In the genomic region with DNA sequence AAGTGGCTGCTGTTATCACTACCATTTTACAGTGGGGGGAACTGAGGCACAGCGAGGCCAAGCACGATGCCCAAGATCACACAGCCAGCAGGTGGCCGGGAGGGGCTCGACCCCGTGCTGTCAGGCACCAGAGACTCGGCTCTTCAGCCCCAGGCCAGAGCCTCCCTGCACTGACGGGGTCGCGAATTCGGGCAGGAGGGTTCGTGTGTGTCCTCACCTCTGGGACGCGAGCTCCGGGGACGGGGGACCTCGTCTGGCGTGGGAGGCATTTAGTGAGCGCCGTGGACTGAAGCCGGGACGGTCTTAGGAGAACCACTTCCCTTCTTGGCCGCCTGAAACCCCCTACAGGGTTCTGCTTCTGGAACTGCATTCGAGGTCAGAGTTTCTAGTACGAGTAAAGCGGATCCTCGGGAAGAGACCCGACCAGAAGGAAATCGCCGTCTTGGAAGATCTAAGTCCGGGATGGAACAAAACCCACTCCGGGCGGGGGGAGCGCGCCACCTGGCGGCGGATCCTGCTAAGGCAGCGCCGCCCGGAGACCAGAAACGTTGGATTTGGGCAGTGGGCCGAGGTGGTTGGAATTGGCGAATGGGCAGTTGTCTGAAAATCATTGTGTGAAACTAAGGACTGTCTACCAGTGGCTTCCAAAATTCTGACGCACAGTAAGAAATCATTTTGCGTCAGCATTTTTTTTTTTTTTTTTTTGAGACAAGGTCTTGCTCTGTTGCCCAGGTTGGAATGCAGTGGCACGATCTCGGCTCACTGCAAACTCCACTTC, we compare ENCODE assay signal across 2 cellular contexts.
A peak's percentile ranks its signal among the peaks of the same experiment; 100 is the strongest.
TF ChIP-seq lines count a peak whose summit lies in the region.

No MANE protein-coding gene starts in this region.

TF ChIP-seq in A549, 52 proteins besides CTCF, POLR2A, EP300 and RAD21 (continued from another document):
- TF ChIP-seq, protein P1, sequence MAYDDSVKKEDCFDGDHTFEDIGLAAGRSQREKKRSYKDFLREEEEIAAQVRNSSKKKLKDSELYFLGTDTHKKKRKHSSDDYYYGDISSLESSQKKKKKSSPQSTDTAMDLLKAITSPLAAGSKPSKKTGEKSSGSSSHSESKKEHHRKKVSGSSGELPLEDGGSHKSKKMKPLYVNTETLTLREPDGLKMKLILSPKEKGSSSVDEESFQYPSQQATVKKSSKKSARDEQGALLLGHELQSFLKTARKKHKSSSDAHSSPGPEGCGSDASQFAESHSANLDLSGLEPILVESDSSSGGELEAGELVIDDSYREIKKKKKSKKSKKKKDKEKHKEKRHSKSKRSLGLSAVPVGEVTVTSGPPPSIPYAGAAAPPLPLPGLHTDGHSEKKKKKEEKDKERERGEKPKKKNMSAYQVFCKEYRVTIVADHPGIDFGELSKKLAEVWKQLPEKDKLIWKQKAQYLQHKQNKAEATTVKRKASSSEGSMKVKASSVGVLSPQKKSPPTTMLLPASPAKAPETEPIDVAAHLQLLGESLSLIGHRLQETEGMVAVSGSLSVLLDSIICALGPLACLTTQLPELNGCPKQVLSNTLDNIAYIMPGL (CRISPR knock-in tag; IDR thresholded peaks at IDR 0.05; ENCODE audit: borderline replicate concordance): no peak

TF ChIP-seq in HepG2, 621 proteins besides CTCF, POLR2A, EP300 and RAD21 (continued from another document and continues in another):
- TF ChIP-seq, protein P2, sequence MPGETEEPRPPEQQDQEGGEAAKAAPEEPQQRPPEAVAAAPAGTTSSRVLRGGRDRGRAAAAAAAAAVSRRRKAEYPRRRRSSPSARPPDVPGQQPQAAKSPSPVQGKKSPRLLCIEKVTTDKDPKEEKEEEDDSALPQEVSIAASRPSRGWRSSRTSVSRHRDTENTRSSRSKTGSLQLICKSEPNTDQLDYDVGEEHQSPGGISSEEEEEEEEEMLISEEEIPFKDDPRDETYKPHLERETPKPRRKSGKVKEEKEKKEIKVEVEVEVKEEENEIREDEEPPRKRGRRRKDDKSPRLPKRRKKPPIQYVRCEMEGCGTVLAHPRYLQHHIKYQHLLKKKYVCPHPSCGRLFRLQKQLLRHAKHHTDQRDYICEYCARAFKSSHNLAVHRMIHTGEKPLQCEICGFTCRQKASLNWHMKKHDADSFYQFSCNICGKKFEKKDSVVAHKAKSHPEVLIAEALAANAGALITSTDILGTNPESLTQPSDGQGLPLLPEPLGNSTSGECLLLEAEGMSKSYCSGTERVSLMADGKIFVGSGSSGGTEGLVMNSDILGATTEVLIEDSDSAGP (CRISPR knock-in tag; IDR thresholded peaks at IDR 0.05; ENCODE audit: borderline replicate concordance): peak; percentile 70
- TF ChIP-seq, protein P3, sequence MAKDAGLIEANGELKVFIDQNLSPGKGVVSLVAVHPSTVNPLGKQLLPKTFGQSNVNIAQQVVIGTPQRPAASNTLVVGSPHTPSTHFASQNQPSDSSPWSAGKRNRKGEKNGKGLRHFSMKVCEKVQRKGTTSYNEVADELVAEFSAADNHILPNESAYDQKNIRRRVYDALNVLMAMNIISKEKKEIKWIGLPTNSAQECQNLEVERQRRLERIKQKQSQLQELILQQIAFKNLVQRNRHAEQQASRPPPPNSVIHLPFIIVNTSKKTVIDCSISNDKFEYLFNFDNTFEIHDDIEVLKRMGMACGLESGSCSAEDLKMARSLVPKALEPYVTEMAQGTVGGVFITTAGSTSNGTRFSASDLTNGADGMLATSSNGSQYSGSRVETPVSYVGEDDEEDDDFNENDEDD (CRISPR knock-in tag; IDR thresholded peaks at IDR 0.05; ENCODE audit: borderline replicate concordance): no peak
- TF ChIP-seq, protein P4, sequence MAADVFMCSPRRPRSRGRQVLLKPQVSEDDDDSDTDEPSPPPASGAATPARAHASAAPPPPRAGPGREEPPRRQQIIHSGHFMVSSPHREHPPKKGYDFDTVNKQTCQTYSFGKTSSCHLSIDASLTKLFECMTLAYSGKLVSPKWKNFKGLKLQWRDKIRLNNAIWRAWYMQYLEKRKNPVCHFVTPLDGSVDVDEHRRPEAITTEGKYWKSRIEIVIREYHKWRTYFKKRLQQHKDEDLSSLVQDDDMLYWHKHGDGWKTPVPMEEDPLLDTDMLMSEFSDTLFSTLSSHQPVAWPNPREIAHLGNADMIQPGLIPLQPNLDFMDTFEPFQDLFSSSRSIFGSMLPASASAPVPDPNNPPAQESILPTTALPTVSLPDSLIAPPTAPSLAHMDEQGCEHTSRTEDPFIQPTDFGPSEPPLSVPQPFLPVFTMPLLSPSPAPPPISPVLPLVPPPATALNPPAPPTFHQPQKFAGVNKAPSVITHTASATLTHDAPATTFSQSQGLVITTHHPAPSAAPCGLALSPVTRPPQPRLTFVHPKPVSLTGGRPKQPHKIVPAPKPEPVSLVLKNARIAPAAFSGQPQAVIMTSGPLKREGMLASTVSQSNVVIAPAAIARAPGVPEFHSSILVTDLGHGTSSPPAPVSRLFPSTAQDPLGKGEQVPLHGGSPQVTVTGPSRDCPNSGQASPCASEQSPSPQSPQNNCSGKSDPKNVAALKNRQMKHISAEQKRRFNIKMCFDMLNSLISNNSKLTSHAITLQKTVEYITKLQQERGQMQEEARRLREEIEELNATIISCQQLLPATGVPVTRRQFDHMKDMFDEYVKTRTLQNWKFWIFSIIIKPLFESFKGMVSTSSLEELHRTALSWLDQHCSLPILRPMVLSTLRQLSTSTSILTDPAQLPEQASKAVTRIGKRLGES (CRISPR knock-in tag; IDR thresholded peaks at IDR 0.05; ENCODE audit: borderline replicate concordance): no peak
- TF ChIP-seq ZNF816 (CRISPR knock-in tag; IDR thresholded peaks at IDR 0.05; ENCODE audit: borderline replicate concordance) (no peak), ZNF629 (CRISPR knock-in tag; conservative IDR thresholded peaks at IDR 0.05) (no peak), ZBTB7B (CRISPR knock-in tag; IDR thresholded peaks at IDR 0.05) (0 out of 2 replicates have a peak, but pooled peaks have one; percentile 67), ZNF724P (CRISPR knock-in tag; IDR thresholded peaks at IDR 0.05; ENCODE audit: borderline replicate concordance) (0 out of 2 replicates have a peak, but pooled peaks have one; percentile 29), KDM3A (CRISPR knock-in tag; IDR thresholded peaks at IDR 0.05; ENCODE audit: low read depth) (0 out of 2 replicates have a peak, but pooled peaks have one; percentile 62), ZNF205 (CRISPR knock-in tag; IDR thresholded peaks at IDR 0.05) (0 out of 2 replicates have a peak, but pooled peaks have one; percentile 37), KDM1A (CRISPR knock-in tag; IDR thresholded peaks at IDR 0.05) (peak; percentile 62; the same call in 1 of the 2 replicates), ERF (CRISPR knock-in tag; IDR thresholded peaks at IDR 0.05) (0 out of 2 replicates have a peak, but pooled peaks have one; percentile 50), ZC3H13 (CRISPR knock-in tag; IDR thresholded peaks at IDR 0.05) (no peak), ZMYM2 (CRISPR knock-in tag; IDR thresholded peaks at IDR 0.05) (0 out of 2 replicates have a peak, but pooled peaks have one; percentile 16), NRL (CRISPR knock-in tag; IDR thresholded peaks at IDR 0.05; ENCODE audit: borderline replicate concordance) (peak; percentile 53; the same call in 1 of the 2 replicates), SP4 (CRISPR knock-in tag; IDR thresholded peaks at IDR 0.05) (peak; percentile 31; the same call in 1 of the 2 replicates), NFE2 (CRISPR knock-in tag; IDR thresholded peaks at IDR 0.05) (no peak), TCF7L2 (IDR thresholded peaks at IDR 0.05; ENCODE audit: low read depth, low read length) (no peak), ELF3 (CRISPR knock-in tag; IDR thresholded peaks at IDR 0.05) (peak; percentile 37; the same call in 1 of the 2 replicates), ZBTB20 (CRISPR knock-in tag; IDR thresholded peaks at IDR 0.05; ENCODE audit: borderline replicate concordance, low read depth) (0 out of 2 replicates have a peak, but pooled peaks have one; percentile 37), POGZ (CRISPR knock-in tag; IDR thresholded peaks at IDR 0.05) (no peak), SRY (CRISPR knock-in tag; IDR thresholded peaks at IDR 0.05) (peak; percentile 35; the same call in 1 of the 2 replicates)
- TF ChIP-seq, protein P5, sequence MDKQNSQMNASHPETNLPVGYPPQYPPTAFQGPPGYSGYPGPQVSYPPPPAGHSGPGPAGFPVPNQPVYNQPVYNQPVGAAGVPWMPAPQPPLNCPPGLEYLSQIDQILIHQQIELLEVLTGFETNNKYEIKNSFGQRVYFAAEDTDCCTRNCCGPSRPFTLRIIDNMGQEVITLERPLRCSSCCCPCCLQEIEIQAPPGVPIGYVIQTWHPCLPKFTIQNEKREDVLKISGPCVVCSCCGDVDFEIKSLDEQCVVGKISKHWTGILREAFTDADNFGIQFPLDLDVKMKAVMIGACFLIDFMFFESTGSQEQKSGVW (CRISPR knock-in tag; IDR thresholded peaks at IDR 0.05; ENCODE audit: borderline replicate concordance): no peak
- TF ChIP-seq, protein P6, sequence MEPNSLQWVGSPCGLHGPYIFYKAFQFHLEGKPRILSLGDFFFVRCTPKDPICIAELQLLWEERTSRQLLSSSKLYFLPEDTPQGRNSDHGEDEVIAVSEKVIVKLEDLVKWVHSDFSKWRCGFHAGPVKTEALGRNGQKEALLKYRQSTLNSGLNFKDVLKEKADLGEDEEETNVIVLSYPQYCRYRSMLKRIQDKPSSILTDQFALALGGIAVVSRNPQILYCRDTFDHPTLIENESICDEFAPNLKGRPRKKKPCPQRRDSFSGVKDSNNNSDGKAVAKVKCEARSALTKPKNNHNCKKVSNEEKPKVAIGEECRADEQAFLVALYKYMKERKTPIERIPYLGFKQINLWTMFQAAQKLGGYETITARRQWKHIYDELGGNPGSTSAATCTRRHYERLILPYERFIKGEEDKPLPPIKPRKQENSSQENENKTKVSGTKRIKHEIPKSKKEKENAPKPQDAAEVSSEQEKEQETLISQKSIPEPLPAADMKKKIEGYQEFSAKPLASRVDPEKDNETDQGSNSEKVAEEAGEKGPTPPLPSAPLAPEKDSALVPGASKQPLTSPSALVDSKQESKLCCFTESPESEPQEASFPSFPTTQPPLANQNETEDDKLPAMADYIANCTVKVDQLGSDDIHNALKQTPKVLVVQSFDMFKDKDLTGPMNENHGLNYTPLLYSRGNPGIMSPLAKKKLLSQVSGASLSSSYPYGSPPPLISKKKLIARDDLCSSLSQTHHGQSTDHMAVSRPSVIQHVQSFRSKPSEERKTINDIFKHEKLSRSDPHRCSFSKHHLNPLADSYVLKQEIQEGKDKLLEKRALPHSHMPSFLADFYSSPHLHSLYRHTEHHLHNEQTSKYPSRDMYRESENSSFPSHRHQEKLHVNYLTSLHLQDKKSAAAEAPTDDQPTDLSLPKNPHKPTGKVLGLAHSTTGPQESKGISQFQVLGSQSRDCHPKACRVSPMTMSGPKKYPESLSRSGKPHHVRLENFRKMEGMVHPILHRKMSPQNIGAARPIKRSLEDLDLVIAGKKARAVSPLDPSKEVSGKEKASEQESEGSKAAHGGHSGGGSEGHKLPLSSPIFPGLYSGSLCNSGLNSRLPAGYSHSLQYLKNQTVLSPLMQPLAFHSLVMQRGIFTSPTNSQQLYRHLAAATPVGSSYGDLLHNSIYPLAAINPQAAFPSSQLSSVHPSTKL (CRISPR knock-in tag; IDR thresholded peaks at IDR 0.05): no peak
- TF ChIP-seq, protein P7, sequence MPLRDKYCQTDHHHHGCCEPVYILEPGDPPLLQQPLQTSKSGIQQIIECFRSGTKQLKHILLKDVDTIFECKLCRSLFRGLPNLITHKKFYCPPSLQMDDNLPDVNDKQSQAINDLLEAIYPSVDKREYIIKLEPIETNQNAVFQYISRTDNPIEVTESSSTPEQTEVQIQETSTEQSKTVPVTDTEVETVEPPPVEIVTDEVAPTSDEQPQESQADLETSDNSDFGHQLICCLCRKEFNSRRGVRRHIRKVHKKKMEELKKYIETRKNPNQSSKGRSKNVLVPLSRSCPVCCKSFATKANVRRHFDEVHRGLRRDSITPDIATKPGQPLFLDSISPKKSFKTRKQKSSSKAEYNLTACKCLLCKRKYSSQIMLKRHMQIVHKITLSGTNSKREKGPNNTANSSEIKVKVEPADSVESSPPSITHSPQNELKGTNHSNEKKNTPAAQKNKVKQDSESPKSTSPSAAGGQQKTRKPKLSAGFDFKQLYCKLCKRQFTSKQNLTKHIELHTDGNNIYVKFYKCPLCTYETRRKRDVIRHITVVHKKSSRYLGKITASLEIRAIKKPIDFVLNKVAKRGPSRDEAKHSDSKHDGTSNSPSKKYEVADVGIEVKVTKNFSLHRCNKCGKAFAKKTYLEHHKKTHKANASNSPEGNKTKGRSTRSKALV (CRISPR knock-in tag; IDR thresholded peaks at IDR 0.05): peak; percentile 46; the same call in 1 of the 2 replicates
- TF ChIP-seq, protein P8, sequence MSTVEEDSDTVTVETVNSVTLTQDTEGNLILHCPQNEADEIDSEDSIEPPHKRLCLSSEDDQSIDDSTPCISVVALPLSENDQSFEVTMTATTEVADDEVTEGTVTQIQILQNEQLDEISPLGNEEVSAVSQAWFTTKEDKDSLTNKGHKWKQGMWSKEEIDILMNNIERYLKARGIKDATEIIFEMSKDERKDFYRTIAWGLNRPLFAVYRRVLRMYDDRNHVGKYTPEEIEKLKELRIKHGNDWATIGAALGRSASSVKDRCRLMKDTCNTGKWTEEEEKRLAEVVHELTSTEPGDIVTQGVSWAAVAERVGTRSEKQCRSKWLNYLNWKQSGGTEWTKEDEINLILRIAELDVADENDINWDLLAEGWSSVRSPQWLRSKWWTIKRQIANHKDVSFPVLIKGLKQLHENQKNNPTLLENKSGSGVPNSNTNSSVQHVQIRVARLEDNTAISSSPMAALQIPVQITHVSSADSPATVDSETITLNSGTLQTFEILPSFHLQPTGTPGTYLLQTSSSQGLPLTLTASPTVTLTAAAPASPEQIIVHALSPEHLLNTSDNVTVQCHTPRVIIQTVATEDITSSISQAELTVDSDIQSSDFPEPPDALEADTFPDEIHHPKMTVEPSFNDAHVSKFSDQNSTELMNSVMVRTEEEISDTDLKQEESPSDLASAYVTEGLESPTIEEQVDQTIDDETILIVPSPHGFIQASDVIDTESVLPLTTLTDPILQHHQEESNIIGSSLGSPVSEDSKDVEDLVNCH (CRISPR knock-in tag; IDR thresholded peaks at IDR 0.05): no peak
